In genomic region chr15:25799906-25800700, GRCh38 we compare ENCODE assay signal across 17 cellular contexts.
DNase-seq lines count a peak whose midpoint lies in the region; ATAC-seq, FAIRE-seq and TF ChIP-seq lines count a peak whose summit lies in the region.
"Had no signal": no experiment of that assay in that cellular context is flagged by ENCODE, and none has a peak within 500 bp of the region (broad histone marks: within the 10 kb centered on the region; RNA-seq: fewer than 3 reads in every experiment).

No MANE protein-coding gene starts in this region.

- CTCF ChIA-PET in OCI-LY7 (lab: Charles Lee; ENCODE audit: unreplicated experiment), result no interaction called here

- peak overlapping the region; percentile 2 for H3K4me3 Mint-ChIP-seq in activated T-cell treated with anti-CD3 and anti-CD28 coated beads, Interleukin-2, amount 50 U/mL, for 4 hours
- no peak overlapping the region for H3K4me3 Mint-ChIP-seq in stimulated activated effector memory CD8-positive, alpha-beta T cell treated with anti-CD3 and anti-CD28 coated beads, Interleukin-12 subunit alpha, Interleukin-12 subunit beta, amount 100 ng/mL, for 72 hours

- no peaks in the 10 kb centered on the region for H3K9me3 ChIP-seq in OCI-LY7 (ENCODE audit: low read length)
- no peaks in the 10 kb centered on the region for H3K9me3 ChIP-seq in kidney (ENCODE audit: control insufficient read depth in 1 of 2, low read length in 2 of 2)
- H3K9me3 ChIP-seq: left ventricle myocardium inferior, prostate gland had no signal

- peaks cover 53% of the 10 kb centered on the region for H3K4me1 Mint-ChIP-seq in activated T-cell treated with anti-CD3 and anti-CD28 coated beads, Interleukin-2, amount 50 U/mL, for 4 hours (ENCODE audit: low read depth)
- H3K4me1 Mint-ChIP-seq in stimulated activated effector memory CD8-positive, alpha-beta T cell treated with anti-CD3 and anti-CD28 coated beads, Interleukin-12 subunit alpha, Interleukin-12 subunit beta, amount 100 ng/mL, for 72 hours, result peaks cover 32% of the 10 kb centered on the region

- peak overlapping the region; percentile 32; the same call in 1 of the 2 replicates for H2AFZ ChIP-seq in OCI-LY7 (ENCODE audit: low read length)

- intact Hi-C loops in OCI-LY7 (cut with micrococcal nuclease; ENCODE audit: unreplicated experiment), result no loop called here
- intact Hi-C loops in kidney (cut with DNase I), result no loop called here

- H3K9me2 ChIP-seq in OCI-LY7 (ENCODE audit: insufficient read depth, low read length), result no peaks in the 10 kb centered on the region

- H3K27ac Mint-ChIP-seq in stimulated activated effector memory CD8-positive, alpha-beta T cell treated with anti-CD3 and anti-CD28 coated beads, Interleukin-12 subunit alpha, Interleukin-12 subunit beta, amount 100 ng/mL, for 72 hours, result peak overlapping the region; percentile 56

- H4K20me1 ChIP-seq in OCI-LY7 (ENCODE audit: insufficient read depth, low read length), result no peaks in the 10 kb centered on the region

- H3K4me2 ChIP-seq in OCI-LY7 (ENCODE audit: low read length), result no peak overlapping the region

- H3K27me3 Mint-ChIP-seq in activated T-cell treated with anti-CD3 and anti-CD28 coated beads, Interleukin-2, amount 50 U/mL, for 4 hours (ENCODE audit: low read depth), result no peaks in the 10 kb centered on the region

- no peaks in the 10 kb centered on the region for H3K36me3 Mint-ChIP-seq in activated T-cell treated with anti-CD3 and anti-CD28 coated beads, Interleukin-2, amount 50 U/mL, for 4 hours (ENCODE audit: insufficient read depth)
- no peaks in the 10 kb centered on the region for H3K36me3 Mint-ChIP-seq in stimulated activated effector memory CD8-positive, alpha-beta T cell treated with anti-CD3 and anti-CD28 coated beads, Interleukin-12 subunit alpha, Interleukin-12 subunit beta, amount 100 ng/mL, for 72 hours

- DNase-seq in activated T-cell treated with anti-CD3 and anti-CD28 coated beads, Interleukin-2, amount 50 U/mL, for 4 hours, result no peak
- DNase-seq in activated T-cell treated with anti-CD3 and anti-CD28 coated beads, Interleukin-2, amount 50 U/mL, for 48 hours, result no peak
- DNase-seq in OCI-LY7 (ENCODE audit: low spot score) (no peak), kidney (peak; percentile 50), caudate nucleus (lab: John Stamatoyannopoulos, UW) (no peak), globus pallidus (ENCODE audit: low spot score) (no peak), T1000 (lab: John Stamatoyannopoulos, UW) (no peak)
- DNase-seq in stimulated activated effector memory CD8-positive, alpha-beta T cell treated with anti-CD3 and anti-CD28 coated beads, Interleukin-12 subunit alpha, Interleukin-12 subunit beta, amount 100 ng/mL, for 72 hours (ENCODE audit: low spot score in 2 of 2), result no peak
- DNase-seq: activated CD4-positive, CD25-positive, alpha-beta regulatory T cell; activated CD8-positive, alpha-beta memory T cell treated with anti-CD3 and anti-CD28 coated beads, Interleukin-2, amount 50 U/mL, for 4 hours; anterior cingulate cortex; left ventricle myocardium inferior; NCI-H1417 treated with DMSO at 0.1 percent for 48 hours; NCI-H226 had no signal

- no peaks in the 10 kb centered on the region for H3K79me2 ChIP-seq in OCI-LY7 (ENCODE audit: insufficient read depth, low read depth, low read length)

- POLR2A ChIA-PET in OCI-LY7 (lab: Charles Lee), result interaction anchor here (0.6 kb wide), 1 partner anchor 32 kb away, joined by 5 read pairs; no protein-coding TSS in a partner anchor

- H3K4me3 ChIP-seq in OCI-LY7 (ENCODE audit: low read depth, low read length, poor library complexity, severe bottlenecking) (no peak overlapping the region), kidney (ENCODE audit: low read length in 2 of 2) (no peak overlapping the region)
- H3K4me3 ChIP-seq: left ventricle myocardium inferior, prostate gland had no signal

- no peak overlapping the region for H3K9ac ChIP-seq in kidney (ENCODE audit: low read length in 2 of 2)

- BruUV-seq in OCI-LY7 (replicated peaks; lab: Mats Ljungman, UMichigan), result no TSS peak

- TF ChIP-seq CTCF in OCI-LY7 (conservative IDR thresholded peaks at IDR 0.05; ENCODE audit: low read length) (no peak), kidney (IDR thresholded peaks at IDR 0.05; ENCODE audit: borderline replicate concordance, extremely low read depth, insufficient read depth) (no peak)

- H3K4me1 ChIP-seq in OCI-LY7 (ENCODE audit: insufficient read depth, low read length, poor library complexity, severe bottlenecking) (peaks cover 70% of the 10 kb centered on the region), kidney (ENCODE audit: control insufficient read depth in 1 of 2, insufficient read depth in 1 of 2, low read depth in 1 of 2, low read length in 2 of 2) (peaks cover 0 to 2% of the 10 kb centered on the region in 2 donors)
- H3K4me1 ChIP-seq: prostate gland had no signal

- peak in 1 of 2 donors; percentile 24 for ATAC-seq in activated T-cell treated with anti-CD3 and anti-CD28 coated beads, Interleukin-2, amount 50 U/mL, for 4 hours
- ATAC-seq in stimulated activated effector memory CD8-positive, alpha-beta T cell treated with anti-CD3 and anti-CD28 coated beads, Interleukin-12 subunit alpha, Interleukin-12 subunit beta, amount 100 ng/mL, for 72 hours, result no peak

- FAIRE-seq in kidney (lab: Jason Lieb, UNC), result no peak
- FAIRE-seq: colon, frontal cortex had no signal

- no peaks in the 10 kb centered on the region for H3K9me3 Mint-ChIP-seq in activated T-cell treated with anti-CD3 and anti-CD28 coated beads, Interleukin-2, amount 50 U/mL, for 4 hours
- H3K9me3 Mint-ChIP-seq in stimulated activated effector memory CD8-positive, alpha-beta T cell treated with anti-CD3 and anti-CD28 coated beads, Interleukin-12 subunit alpha, Interleukin-12 subunit beta, amount 100 ng/mL, for 72 hours, result no peaks in the 10 kb centered on the region

- no peak overlapping the region for H3K27ac ChIP-seq in OCI-LY7 (ENCODE audit: low read depth, low read length, poor library complexity, severe bottlenecking)
- H3K27ac ChIP-seq in kidney (ENCODE audit: low read depth in 2 of 2, low read length in 2 of 2), result no peak overlapping the region
- no peak overlapping the region for H3K27ac ChIP-seq in caudate nucleus (ENCODE audit: low read depth, low read length)
- H3K27ac ChIP-seq: left ventricle myocardium inferior, prostate gland had no signal

- H3K36me3 ChIP-seq in OCI-LY7 (ENCODE audit: insufficient read depth, low read length) (no peaks in the 10 kb centered on the region), kidney (ENCODE audit: control insufficient read depth in 1 of 2, insufficient read depth in 2 of 2, low read length in 2 of 2) (no peaks in the 10 kb centered on the region)
- H3K36me3 ChIP-seq: left ventricle myocardium inferior, prostate gland had no signal
